ENCODE assay signal across 1 cellular context in the genomic region with DNA sequence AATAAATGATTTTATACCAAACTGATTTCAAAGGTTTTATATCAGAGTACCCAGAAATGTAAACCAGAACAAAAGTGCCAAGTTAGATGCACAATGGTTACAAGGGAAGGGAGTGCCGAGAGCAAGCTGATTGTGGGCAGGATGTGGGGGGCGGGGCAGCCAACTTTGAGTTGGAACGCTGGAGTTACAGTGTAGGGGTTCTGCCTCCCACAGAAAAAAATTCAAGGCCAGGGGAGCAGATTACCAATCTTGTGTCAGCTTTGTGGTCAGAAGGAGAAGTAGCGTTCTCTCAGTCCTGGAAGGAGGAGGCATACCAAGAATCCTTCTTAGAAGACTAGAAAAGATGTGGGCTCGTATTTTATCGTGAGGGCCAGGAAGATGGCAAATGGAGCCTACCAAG.
TF ChIP-seq lines count a peak whose summit lies in the region.

No MANE protein-coding gene starts in this region.

TF ChIP-seq in IMR-90, 13 proteins besides CTCF, POLR2A, EP300 and RAD21 (continued from another document):
- TF ChIP-seq, protein P1, sequence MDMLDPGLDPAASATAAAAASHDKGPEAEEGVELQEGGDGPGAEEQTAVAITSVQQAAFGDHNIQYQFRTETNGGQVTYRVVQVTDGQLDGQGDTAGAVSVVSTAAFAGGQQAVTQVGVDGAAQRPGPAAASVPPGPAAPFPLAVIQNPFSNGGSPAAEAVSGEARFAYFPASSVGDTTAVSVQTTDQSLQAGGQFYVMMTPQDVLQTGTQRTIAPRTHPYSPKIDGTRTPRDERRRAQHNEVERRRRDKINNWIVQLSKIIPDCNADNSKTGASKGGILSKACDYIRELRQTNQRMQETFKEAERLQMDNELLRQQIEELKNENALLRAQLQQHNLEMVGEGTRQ (IDR thresholded peaks at IDR 0.05; ENCODE audit: low read depth, low read length) = no peak
